Comparison of ENCODE assay signal across 8 cellular contexts in genomic region chr7:29239638-29240037, GRCh38. TPM values are rescaled to one million over a fixed set of nuclear protein-coding genes. Genes with fewer than 3 reads are reported as not detected.
DNase-seq lines count a peak whose midpoint lies in the region; ATAC-seq and TF ChIP-seq lines count a peak whose summit lies in the region.

No MANE protein-coding gene starts in this region.

- peak; percentile 68 for TF ChIP-seq CTCF in C4-2B (conservative IDR thresholded peaks at IDR 0.05)
- peak; percentile 41 for TF ChIP-seq CTCF in GM13977 (IDR thresholded peaks at IDR 0.05; ENCODE audit: extremely low read depth, insufficient read depth, missing control alignments)
- TF ChIP-seq CTCF in WERI-Rb-1 (IDR thresholded peaks at IDR 0.05; ENCODE audit: low read depth, low read length), result peak; percentile 44

- H3K27me3 ChIP-seq in WERI-Rb-1 (ENCODE audit: insufficient read depth, low read depth, severe bottlenecking), result no peaks in the 10 kb centered on the region

- H3K4me3 ChIP-seq in WERI-Rb-1 (ENCODE audit: low read depth, low read length), result no peak overlapping the region

- H3K9me3 ChIP-seq in WERI-Rb-1 (ENCODE audit: severe bottlenecking), result no peaks in the 10 kb centered on the region

- peak; percentile 26 for DNase-seq in GM13977 (ENCODE audit: low spot score)
- DNase-seq in WERI-Rb-1, result no peak
- DNase-seq in left lobe of liver (ENCODE audit: low spot score), result no peak
- no peak for DNase-seq in activated effector memory CD4-positive, alpha-beta T cell treated with Interleukin-2 at 50 U/mL for 16 hours
- DNase-seq in NCI-H2227 treated with DMSO at 0.1 percent for 48 hours (lab: John Stamatoyannopoulos, UW), result no peak
- DNase-seq in GF-D8 (lab: John Stamatoyannopoulos, UW), result no peak

- no peak overlapping the region for H3K27ac ChIP-seq in C4-2B
- H3K27ac ChIP-seq in WERI-Rb-1, result no peak overlapping the region

- in situ Hi-C loops in GM13977 (cut with MboI; ENCODE audit: low pct_unique_long_range_greater_than_20kb, low sequenced_read_pairs, unreplicated experiment), result no loop called here

- no peaks in the 10 kb centered on the region for H3K36me3 ChIP-seq in WERI-Rb-1

- peak; percentile 67 for ATAC-seq in left lobe of liver
- no peak for ATAC-seq in GM21515 (IDR thresholded peaks at IDR 0.05; ENCODE audit: unreplicated experiment)

RNA-seq across cellular contexts. Expression of gene CHN2, which starts 45.1 kb away (rescaled TPM):
- 56.5 TPM for total RNA-seq in left lobe of liver
